ENCODE assay signal across 8 cellular contexts in genomic region chr10:32054087-32054486, GRCh38. TPM values are rescaled to one million over a fixed set of nuclear protein-coding genes. Genes with fewer than 3 reads are reported as not detected.
A peak's percentile ranks its signal among the peaks of the same experiment; 100 is the strongest.
DNase-seq lines count a peak whose midpoint lies in the region; ATAC-seq and TF ChIP-seq lines count a peak whose summit lies in the region.

No MANE protein-coding gene starts in this region.

- peaks cover 51% of the 10 kb centered on the region for H3K4me1 ChIP-seq in OCI-LY1 (ENCODE audit: insufficient read depth, low read length, severe bottlenecking)
- H3K4me1 ChIP-seq in naive thymus-derived CD4-positive, alpha-beta T cell (ENCODE audit: control insufficient read depth in 2 of 2, insufficient read depth in 2 of 2, low read length in 2 of 2), result peaks cover 49 to 50% of the 10 kb centered on the region in 2 donors

- H3K9me2 ChIP-seq in OCI-LY1 (ENCODE audit: low read depth, low read length), result no peaks in the 10 kb centered on the region

- no peaks in the 10 kb centered on the region for H3K27me3 Mint-ChIP-seq in activated CD8-positive, alpha-beta memory T cell treated with anti-CD3 and anti-CD28 coated beads, Interleukin-2, amount 10 ng/mL, durations not matched to agents 7 days and 5 days
- H3K27me3 Mint-ChIP-seq in effector memory CD8-positive, alpha-beta T cell, result no peaks in the 10 kb centered on the region
- H3K27me3 Mint-ChIP-seq in naive thymus-derived CD4-positive, alpha-beta T cell, result no peaks in the 10 kb centered on the region

- intact Hi-C loops in naive thymus-derived CD4-positive, alpha-beta T cell (cut with micrococcal nuclease), result loop anchor here (1.0 to 10.0 kb wide), 8 partner anchors 9 to 1709 kb away; partner anchors contain the start of genes MAP3K8 (in 1 of the 2) and MTPAP (in 1 of the 2)

- H3K27ac Mint-ChIP-seq in activated CD8-positive, alpha-beta memory T cell treated with anti-CD3 and anti-CD28 coated beads, Interleukin-2, amount 10 ng/mL, durations not matched to agents 7 days and 5 days, result peak overlapping the region; percentile 91
- peak overlapping the region; percentile 94 to 95 for H3K27ac Mint-ChIP-seq in effector memory CD8-positive, alpha-beta T cell
- peak overlapping the region in 8 of 9 donors; percentile 34 to 97 (median 90) for H3K27ac Mint-ChIP-seq in naive thymus-derived CD4-positive, alpha-beta T cell

- DNase-seq in activated CD8-positive, alpha-beta memory T cell treated with anti-CD3 and anti-CD28 coated beads, Interleukin-2, amount 10 ng/mL, durations not matched to agents 7 days and 5 days, result no peak
- DNase-seq in activated CD8-positive, alpha-beta memory T cell treated with anti-CD3 and anti-CD28 coated beads, Interleukin-2, amount 50 U/mL, for 4 hours, result no peak
- DNase-seq in effector memory CD8-positive, alpha-beta T cell, result no peak
- no peak for DNase-seq in naive thymus-derived CD4-positive, alpha-beta T cell

- no peaks in the 10 kb centered on the region for H3F3A ChIP-seq in OCI-LY1 (ENCODE audit: insufficient read depth, low read length)

- peaks cover 30% of the 10 kb centered on the region for H3K36me3 Mint-ChIP-seq in activated CD8-positive, alpha-beta memory T cell treated with anti-CD3 and anti-CD28 coated beads, Interleukin-2, amount 10 ng/mL, durations not matched to agents 7 days and 5 days
- H3K36me3 Mint-ChIP-seq in effector memory CD8-positive, alpha-beta T cell (ENCODE audit: insufficient read depth), result peaks cover 25% of the 10 kb centered on the region
- peaks cover 0 to 9% (median 0%) of the 10 kb centered on the region in 5 donors for H3K36me3 Mint-ChIP-seq in naive thymus-derived CD4-positive, alpha-beta T cell

- peak overlapping the region; percentile 91 for H3K9ac ChIP-seq in OCI-LY1 (ENCODE audit: low read length)

- H3K4me1 Mint-ChIP-seq in activated CD8-positive, alpha-beta memory T cell treated with anti-CD3 and anti-CD28 coated beads, Interleukin-2, amount 10 ng/mL, durations not matched to agents 7 days and 5 days, result peaks cover 54% of the 10 kb centered on the region
- peaks cover 42 to 69% of the 10 kb centered on the region in 2 donors for H3K4me1 Mint-ChIP-seq in effector memory CD8-positive, alpha-beta T cell (ENCODE audit: low read depth in 2 of 2)
- peaks cover 46 to 75% (median 67%) of the 10 kb centered on the region in 7 donors for H3K4me1 Mint-ChIP-seq in naive thymus-derived CD4-positive, alpha-beta T cell

- no peak overlapping the region for H2AFZ ChIP-seq in OCI-LY1 (ENCODE audit: low read length)

- H3K79me2 ChIP-seq in OCI-LY1 (ENCODE audit: insufficient read depth, low read length), result peaks cover 68% of the 10 kb centered on the region

- peaks cover 12% of the 10 kb centered on the region; the same call in 1 of the 2 replicates for H3K36me3 ChIP-seq in OCI-LY1 (ENCODE audit: insufficient read depth, low read length)
- peaks cover 0 to 9% (median 0%) of the 10 kb centered on the region in 3 experiments for H3K36me3 ChIP-seq in naive thymus-derived CD4-positive, alpha-beta T cell (ENCODE audit: control insufficient read depth in 2 of 3, insufficient read depth in 3 of 3, low read length in 3 of 3)

- no peak for TF ChIP-seq CTCF in OCI-LY1 (IDR thresholded peaks at IDR 0.05; ENCODE audit: low read length)

- no peaks in the 10 kb centered on the region for H3K27me3 ChIP-seq in OCI-LY1 (ENCODE audit: insufficient read depth, low read length)
- H3K27me3 ChIP-seq in naive thymus-derived CD4-positive, alpha-beta T cell (ENCODE audit: control insufficient read depth in 2 of 2, insufficient read depth in 2 of 2, low read length in 2 of 2), result no peaks in the 10 kb centered on the region

- peak overlapping the region; percentile 98 for H3K4me3 Mint-ChIP-seq in activated CD8-positive, alpha-beta memory T cell treated with anti-CD3 and anti-CD28 coated beads, Interleukin-2, amount 10 ng/mL, durations not matched to agents 7 days and 5 days
- H3K4me3 Mint-ChIP-seq in effector memory CD8-positive, alpha-beta T cell, result peak overlapping the region; percentile 96 to 99
- H3K4me3 Mint-ChIP-seq in naive thymus-derived CD4-positive, alpha-beta T cell, result peak overlapping the region; percentile 94 to 99 (median 96)

- no peaks in the 10 kb centered on the region for H3K9me3 Mint-ChIP-seq in activated CD8-positive, alpha-beta memory T cell treated with anti-CD3 and anti-CD28 coated beads, Interleukin-2, amount 10 ng/mL, durations not matched to agents 7 days and 5 days (ENCODE audit: low read depth)
- no peaks in the 10 kb centered on the region for H3K9me3 Mint-ChIP-seq in effector memory CD8-positive, alpha-beta T cell
- no peaks in the 10 kb centered on the region for H3K9me3 Mint-ChIP-seq in naive thymus-derived CD4-positive, alpha-beta T cell

- ATAC-seq in activated CD8-positive, alpha-beta memory T cell treated with anti-CD3 and anti-CD28 coated beads, Interleukin-2, amount 10 ng/mL, durations not matched to agents 7 days and 5 days, result no peak
- no peak for ATAC-seq in effector memory CD8-positive, alpha-beta T cell (replicated peaks)
- ATAC-seq in naive thymus-derived CD4-positive, alpha-beta T cell, result no peak
- no peak for ATAC-seq in GM21529 (IDR thresholded peaks at IDR 0.05; ENCODE audit: unreplicated experiment)
- no peak for ATAC-seq in HG03196 (IDR thresholded peaks at IDR 0.05; ENCODE audit: unreplicated experiment)
- no peak for ATAC-seq in HG02870 (IDR thresholded peaks at IDR 0.05; ENCODE audit: unreplicated experiment)

- POLR2A ChIA-PET in naive thymus-derived CD4-positive, alpha-beta T cell (lab: Charles Lee), result interaction anchor here (0.6 to 1.5 kb wide), 3 partner anchors 13 to 292 kb away, joined by 3 to 4 read pairs (median 3); no protein-coding TSS in a partner anchor

- H3K4me2 ChIP-seq in OCI-LY1 (ENCODE audit: low read length), result peak overlapping the region; percentile 97

- H4K20me1 ChIP-seq in OCI-LY1 (ENCODE audit: insufficient read depth, low read length), result 0 out of 2 replicates have a peak, but pooled peaks cover under 1% of the 10 kb centered on the region

- no peaks in the 10 kb centered on the region for H3K9me3 ChIP-seq in OCI-LY1 (ENCODE audit: low read length)
- no peaks in the 10 kb centered on the region for H3K9me3 ChIP-seq in naive thymus-derived CD4-positive, alpha-beta T cell (ENCODE audit: control insufficient read depth in 2 of 3, low read length in 3 of 3)

- no peak overlapping the region for H3K27ac ChIP-seq in OCI-LY1 (ENCODE audit: low read depth, low read length, poor library complexity, severe bottlenecking)
- H3K27ac ChIP-seq in naive thymus-derived CD4-positive, alpha-beta T cell (ENCODE audit: low read depth, low read length), result peak overlapping the region; percentile 83

- CTCF ChIA-PET in activated CD8-positive, alpha-beta memory T cell treated with anti-CD3 and anti-CD28 coated beads, Interleukin-2, amount 10 ng/mL, durations not matched to agents 7 days and 5 days (lab: Charles Lee), result interaction anchor here (0.9 to 1.4 kb wide), 4 partner anchors 13 to 191 kb away, joined by 3 to 4 read pairs (median 3); no protein-coding TSS in a partner anchor
- CTCF ChIA-PET in naive thymus-derived CD4-positive, alpha-beta T cell (lab: Charles Lee), result interaction anchor here (0.6 to 0.7 kb wide), 2 partner anchors 28 to 930 kb away, joined by 3 read pairs; no protein-coding TSS in a partner anchor

- H3K4me3 ChIP-seq in OCI-LY1 (ENCODE audit: low read depth, low read length, poor library complexity, severe bottlenecking), result peak overlapping the region; percentile 94
- peak overlapping the region; percentile 71 for H3K4me3 ChIP-seq in naive thymus-derived CD4-positive, alpha-beta T cell (ENCODE audit: low read length)

RNA-seq across cellular contexts. Expression of gene KIF5B, which starts 2.1 kb away (rescaled TPM):
- 10 to 100 TPM; 65.2 to 76.2 TPM for total RNA-seq in activated CD8-positive, alpha-beta memory T cell treated with anti-CD3 and anti-CD28 coated beads, Interleukin-2, amount 10 ng/mL, durations not matched to agents 7 days and 5 days
- total RNA-seq in naive thymus-derived CD4-positive, alpha-beta T cell, result 10 to 100 TPM; 42.2 to 66.0 (median 46.3) TPM
- polyA plus RNA-seq in naive thymus-derived CD4-positive, alpha-beta T cell, result 10 to 100 TPM; 19.7 to 20.3 TPM
